7 cellular contexts compared by ENCODE assay signal in genomic region chr3:100492810-100493140, GRCh38. TPM values are rescaled to one million over a fixed set of nuclear protein-coding genes. Genes with fewer than 3 reads are reported as not detected.
A peak's percentile ranks its signal among the peaks of the same experiment; 100 is the strongest.
DNase-seq lines count a peak whose midpoint lies in the region; ATAC-seq and TF ChIP-seq lines count a peak whose summit lies in the region.

No MANE protein-coding gene starts in this region.

- ATAC-seq in WTC11 = no peak
- ATAC-seq in HG03469 (IDR thresholded peaks at IDR 0.05; ENCODE audit: unreplicated experiment) = no peak
- no peak for ATAC-seq in GM18511 (IDR thresholded peaks at IDR 0.05; ENCODE audit: unreplicated experiment)

- H3K4me3 ChIP-seq in HFF-Myc (replicated peaks; ENCODE audit: low read depth, low read length) (peak overlapping the region; percentile 63), right atrium auricular region (peak overlapping the region; percentile 57 to 59), smooth muscle cell (peak overlapping the region; percentile 86)

- no peaks in the 10 kb centered on the region for H3K27me3 ChIP-seq in right atrium auricular region
- no peaks in the 10 kb centered on the region for H3K27me3 ChIP-seq in smooth muscle cell (ENCODE audit: low read depth)

- peak overlapping the region; percentile 89 for H3K4me3 Mint-ChIP-seq in WTC11

- DNase-seq in HFF-Myc (ENCODE audit: extremely low read depth, low read depth) (no peak), WTC11 (ENCODE audit: low spot score) (no peak), right atrium auricular region (ENCODE audit: low spot score) (no peak), smooth muscle cell (lab: John Stamatoyannopoulos, UW; ENCODE audit: unreplicated experiment) (no peak), DMS53 treated with DMSO at 0.1 percent for 48 hours (lab: John Stamatoyannopoulos, UW; ENCODE audit: unreplicated experiment) (no peak)

- peaks cover 8% of the 10 kb centered on the region for H3F3A ChIP-seq in smooth muscle cell (ENCODE audit: low read depth)

- H3K36me3 ChIP-seq in right atrium auricular region = no peaks in the 10 kb centered on the region
- no peaks in the 10 kb centered on the region for H3K36me3 ChIP-seq in smooth muscle cell (ENCODE audit: low read depth)

- no peak for TF ChIP-seq CTCF in HFF-Myc (IDR thresholded peaks at IDR 0.05; ENCODE audit: low read depth, low read length, missing control alignments)
- TF ChIP-seq CTCF in WTC11 (IDR thresholded peaks at IDR 0.05) = no peak
- no peak for TF ChIP-seq CTCF in right atrium auricular region (IDR thresholded peaks at IDR 0.05)
- TF ChIP-seq CTCF in smooth muscle cell (IDR thresholded peaks at IDR 0.05; ENCODE audit: borderline replicate concordance, insufficient read depth, poor library complexity, severe bottlenecking) = no peak

- CTCF ChIA-PET in WTC11 (lab: Charles Lee) = interaction anchor here (0.8 to 1.4 kb wide), 4 partner anchors 30 to 217 kb away, joined by 3 to 12 read pairs (median 4); no protein-coding TSS in a partner anchor

- no peaks in the 10 kb centered on the region for H3K36me3 Mint-ChIP-seq in WTC11

- H3K4me1 ChIP-seq in right atrium auricular region = peaks cover 0 to 8% of the 10 kb centered on the region in 2 donors
- H3K4me1 ChIP-seq in smooth muscle cell (ENCODE audit: low read depth) = peaks cover 12% of the 10 kb centered on the region

- H3K27ac Mint-ChIP-seq in WTC11 = peak overlapping the region; percentile 70; the same call in 1 of the 2 replicates

- H3K79me2 ChIP-seq in smooth muscle cell (ENCODE audit: low read depth) = peaks cover 46% of the 10 kb centered on the region

- no peaks in the 10 kb centered on the region for H3K9me3 ChIP-seq in right atrium auricular region
- H3K9me3 ChIP-seq in smooth muscle cell (replicated peaks; ENCODE audit: low read depth) = no peaks in the 10 kb centered on the region

- H3K4me2 ChIP-seq in smooth muscle cell = peak overlapping the region; percentile 95

- 14% methylated on average over 6 of the region's 6 CpGs for WGBS in smooth muscle cell (ENCODE audit: low lambda C conversion rate)

- peaks cover 5% of the 10 kb centered on the region for H3K27me3 Mint-ChIP-seq in WTC11 (ENCODE audit: low read depth)

- no peaks in the 10 kb centered on the region for H4K20me1 ChIP-seq in smooth muscle cell (ENCODE audit: low read depth)

- H3K27ac ChIP-seq in right atrium auricular region (peak overlapping the region; percentile 78 to 90), smooth muscle cell (ENCODE audit: low read depth) (peak overlapping the region; percentile 96)

- POLR2A ChIA-PET in WTC11 (lab: Charles Lee) = interaction anchor here (0.5 to 0.6 kb wide), 3 partner anchors 29 to 290 kb away, joined by 3 to 4 read pairs (median 4); partner anchors contain the start of gene TFG

- H3K4me1 Mint-ChIP-seq in WTC11 = peaks cover 11% of the 10 kb centered on the region

- H2AFZ ChIP-seq in smooth muscle cell (ENCODE audit: low read depth) = peak overlapping the region; percentile 100

- peak overlapping the region; percentile 98 for H3K9ac ChIP-seq in smooth muscle cell (ENCODE audit: low read depth)

- H3K9me3 Mint-ChIP-seq in WTC11 = peaks cover 4% of the 10 kb centered on the region

TF ChIP-seq in WTC11, 78 proteins besides CTCF, POLR2A, EP300 and RAD21:
- no peak for TF ChIP-seq STAT6 (CRISPR knock-in tag; conservative IDR thresholded peaks at IDR 0.05; ENCODE audit: low read depth)
- TF ChIP-seq ZNF512 (CRISPR knock-in tag; IDR thresholded peaks at IDR 0.05; ENCODE audit: borderline replicate concordance) = no peak
- no peak for TF ChIP-seq FOXP1 (CRISPR knock-in tag; IDR thresholded peaks at IDR 0.05; ENCODE audit: borderline replicate concordance)
- no peak for TF ChIP-seq FOXP4 (CRISPR knock-in tag; IDR thresholded peaks at IDR 0.05)
- no peak for TF ChIP-seq ATF2 (CRISPR knock-in tag; IDR thresholded peaks at IDR 0.05; ENCODE audit: borderline replicate concordance, low read depth)
- TF ChIP-seq E2F1 (CRISPR knock-in tag; IDR thresholded peaks at IDR 0.05) = no peak
- no peak for TF ChIP-seq ZNF416 (CRISPR knock-in tag; IDR thresholded peaks at IDR 0.05)
- TF ChIP-seq GRHL2 (CRISPR knock-in tag; IDR thresholded peaks at IDR 0.05; ENCODE audit: insufficient replicate concordance, severe bottlenecking) = no peak

RNA-seq across cellular contexts. Expression of gene TMEM45A, which starts 0.4 kb away (rescaled TPM):
- total RNA-seq in WTC11 (2021) = 6.6 to 16.0 TPM (median 15.1 TPM) in 3 replicates
- 10 to 100 TPM; 13.5 to 14.3 TPM for total RNA-seq in right atrium auricular region
- 280 and 307 TPM in 2 replicates for total RNA-seq in smooth muscle cell
- polyA plus RNA-seq in smooth muscle cell = 209 and 220 TPM in 2 replicates

Comparison
In these comparisons a context has a peak if more than half of its experiments do, and no peak if none do; other contexts are left out.
1. RNA of gene TMEM45A, which starts 0.4 kb away (total RNA-seq): 280 to 307 TPM in smooth muscle cell; 13.5 to 14.3 TPM in right atrium auricular region and 6.6 to 16.0 TPM in WTC11; every median in the first group is over 10 times any median in the second.
2. Peak in every context shown above with its lines, with median percentiles within 50 percentile points of each other: H3K4me3 ChIP-seq.